ENCODE assay signal across 11 cellular contexts in the genomic region with DNA sequence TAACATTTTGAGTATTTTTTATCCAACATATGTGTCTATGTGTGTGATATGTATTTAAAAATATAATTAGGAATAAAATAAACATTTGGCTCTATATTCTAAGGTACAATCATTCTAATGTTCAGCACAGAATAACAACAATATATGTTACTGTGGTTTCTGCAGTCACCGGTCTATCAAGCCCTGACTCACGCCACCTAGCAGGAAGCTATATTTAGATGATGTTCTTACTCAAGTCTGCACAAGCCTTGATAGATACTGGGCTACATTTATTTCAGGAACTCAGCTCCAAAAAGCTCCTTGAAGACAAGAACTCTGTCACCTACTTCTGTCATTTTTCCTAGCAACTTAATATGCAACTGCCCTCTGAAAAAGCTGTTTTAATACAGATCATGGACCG.
DNase-seq lines count a peak whose midpoint lies in the region; ATAC-seq and TF ChIP-seq lines count a peak whose summit lies in the region.
"Had no signal": no experiment of that assay in that cellular context is flagged by ENCODE, and none has a peak within 500 bp of the region (broad histone marks: within the 10 kb centered on the region; RNA-seq: fewer than 3 reads in every experiment).

No MANE protein-coding gene starts in this region.

- no peaks in the 10 kb centered on the region for H3K27me3 Mint-ChIP-seq in CD14-positive monocyte (ENCODE audit: low read depth in 3 of 3)

- DNase-seq in ELR (ENCODE audit: low read depth) (peak; percentile 70), HT1080 (ENCODE audit: low read depth) (peak; percentile 53), epithelial cell of prostate (ENCODE audit: low read depth, low spot score) (peak; percentile 76), OCI-M1 (lab: John Stamatoyannopoulos, UW) (no peak), ovary (no peak), CD14-positive monocyte (ENCODE audit: low spot score) (no peak), NCI-H524 treated with DMSO at 0.1 percent for 48 hours (lab: John Stamatoyannopoulos, UW) (no peak)
- DNase-seq: COR-L47, heart left ventricle, MM.1S had no signal

- no peaks in the 10 kb centered on the region for H3K36me3 Mint-ChIP-seq in CD14-positive monocyte

- peak; percentile 81 for ATAC-seq in GM21786 (IDR thresholded peaks at IDR 0.05; ENCODE audit: unreplicated experiment)

- peaks cover 11% of the 10 kb centered on the region for H3K4me1 Mint-ChIP-seq in CD14-positive monocyte

- TF ChIP-seq CTCF in ovary (IDR thresholded peaks at IDR 0.05) (no peak), CD14-positive monocyte (IDR thresholded peaks at IDR 0.05) (no peak)

- H3K9me3 Mint-ChIP-seq in CD14-positive monocyte: peaks cover 0 to 1% (median 0%) of the 10 kb centered on the region in 7 donors

- H3K4me3 Mint-ChIP-seq in CD14-positive monocyte: no peak overlapping the region

- H3K9me3 ChIP-seq in ovary: no peaks in the 10 kb centered on the region
- H3K9me3 ChIP-seq: heart left ventricle had no signal

- no peaks in the 10 kb centered on the region for H3K27me3 ChIP-seq in ovary
- H3K27me3 ChIP-seq: heart left ventricle had no signal

- H3K27ac ChIP-seq in epithelial cell of prostate (peak overlapping the region; percentile 85), ovary (no peak overlapping the region)
- H3K27ac ChIP-seq: heart left ventricle had no signal

- intact Hi-C loops in ovary (cut with DNase I): no loop called here
- intact Hi-C loops in CD14-positive monocyte (cut with micrococcal nuclease): no loop called here

- TF ChIP-seq EP300 in ovary (IDR thresholded peaks at IDR 0.05): no peak

- no peak for TF ChIP-seq POLR2A in ovary (IDR thresholded peaks at IDR 0.05)

- H3K4me1 ChIP-seq in ovary (ENCODE audit: insufficient read depth): no peaks in the 10 kb centered on the region

- no peaks in the 10 kb centered on the region for H3K36me3 ChIP-seq in ovary

- 65 to 81% (median 78%) methylated on average over 3 of the region's 3 CpGs for whole genome bisulfite sequencing in ovary, 3 donors

- H3K4me3 ChIP-seq in ovary: no peak overlapping the region
- H3K4me3 ChIP-seq: heart left ventricle had no signal

- no peak overlapping the region for H3K27ac Mint-ChIP-seq in CD14-positive monocyte

Comparison
In these comparisons a context has a peak if more than half of its experiments do, and no peak if none do; other contexts are left out.
1. DNase-seq: peak in ELR (single experiment), HT1080 (single experiment) and epithelial cell of prostate (single experiment); none in OCI-M1 (single experiment), ovary (0 of 5), CD14-positive monocyte (single experiment) and NCI-H524 treated with DMSO at 0.1 percent for 48 hours (single experiment).